2 cellular contexts compared by ENCODE assay signal in genomic region chr19:19338082-19338481, GRCh38.
A peak's percentile ranks its signal among the peaks of the same experiment; 100 is the strongest.
TF ChIP-seq lines count a peak whose summit lies in the region.

No MANE protein-coding gene starts in this region.

TF ChIP-seq in HepG2, 621 proteins besides CTCF, POLR2A, EP300 and RAD21:
- TF ChIP-seq MTA1 (CRISPR knock-in tag; IDR thresholded peaks at IDR 0.05; ENCODE audit: borderline replicate concordance): no peak
- TF ChIP-seq AGO2 (optimal IDR thresholded peaks at IDR 0.05; ENCODE audit: low read depth, low read length): peak; percentile 49
- no peak for TF ChIP-seq HNRNPH1 (optimal IDR thresholded peaks at IDR 0.05; ENCODE audit: low read depth, low read length)
- no peak for TF ChIP-seq SMAD9 (CRISPR knock-in tag; IDR thresholded peaks at IDR 0.05)
- TF ChIP-seq RBFOX2 (IDR thresholded peaks at IDR 0.05; ENCODE audit: low read depth, low read length): 0 out of 2 replicates have a peak, but pooled peaks have one; percentile 3
- no peak for TF ChIP-seq CENPT (CRISPR knock-in tag; IDR thresholded peaks at IDR 0.05; ENCODE audit: low read depth)
TF ChIP-seq in HepG2: peak in this region for 2.

TF ChIP-seq in K562, 482 proteins besides CTCF, POLR2A, EP300 and RAD21:
- TF ChIP-seq SMC3 (conservative IDR thresholded peaks at IDR 0.05; ENCODE audit: insufficient read depth, low read depth, low read length) (no peak), ZNF263 (CRISPR knock-in tag; IDR thresholded peaks at IDR 0.05; ENCODE audit: borderline replicate concordance) (no peak), ZNF584 (CRISPR knock-in tag; IDR thresholded peaks at IDR 0.05; ENCODE audit: low read depth) (no peak), ZNF75A (CRISPR knock-in tag; IDR thresholded peaks at IDR 0.05) (no peak), POLR2G (IDR thresholded peaks at IDR 0.05; ENCODE audit: low read depth, low read length) (peak; percentile 4; the same call in 1 of the 2 replicates), HEY1 (CRISPR knock-in tag; IDR thresholded peaks at IDR 0.05; ENCODE audit: borderline replicate concordance) (no peak)
